Comparison of ENCODE assay signal across 18 cellular contexts in genomic region chr4:475962-476361, GRCh38.
"Had no signal": no experiment of that assay in that cellular context is flagged by ENCODE, and none has a peak within 500 bp of the region (broad histone marks: within the 10 kb centered on the region; RNA-seq: fewer than 3 reads in every experiment).

No MANE protein-coding gene starts in this region.

- H3K27me3 Mint-ChIP-seq: activated naive CD8-positive, alpha-beta T cell treated with anti-CD3 and anti-CD28 coated beads, Interleukin-2, amount 10 ng/mL, durations not matched to agents 7 days and 5 days; naive B cell; type B pancreatic cell had no signal

- ATAC-seq: lower lobe of right lung, psoas muscle, sciatic nerve, WTC11 had no signal

- H3K36me3 ChIP-seq: breast epithelium had no signal

- H3K27ac Mint-ChIP-seq: WTC11 had no signal

- H3K27ac ChIP-seq: breast epithelium, dorsolateral prefrontal cortex, esophagus muscularis mucosa, lower lobe of right lung, psoas muscle had no signal

- H3K4me3 Mint-ChIP-seq: WTC11 had no signal

- H3K9me3 ChIP-seq: esophagus muscularis mucosa had no signal

- H3K4me1 ChIP-seq: breast epithelium had no signal

- H3K4me3 ChIP-seq: breast epithelium, dorsolateral prefrontal cortex, esophagus muscularis mucosa, lower lobe of right lung, psoas muscle had no signal

- DNase-seq: activated naive CD8-positive, alpha-beta T cell treated with anti-CD3 and anti-CD28 coated beads, Interleukin-2, amount 10 ng/mL, durations not matched to agents 7 days and 5 days; activated T-cell treated with anti-CD3 and anti-CD28 coated beads, Interleukin-2, amount 50 U/mL, for 48 hours; anterior cingulate cortex; dorsolateral prefrontal cortex; hypothalamus; lower lobe of right lung; midbrain; naive B cell; occipital lobe; psoas muscle; stimulated activated CD4-positive, alpha-beta T cell treated with anti-CD3 and anti-CD28 coated beads, Interleukin-2, amount 100 ng/mL, for 24 hours; stimulated activated naive CD4-positive, alpha-beta T cell; substantia nigra had no signal

- H3K27me3 ChIP-seq: breast epithelium, dorsolateral prefrontal cortex, esophagus muscularis mucosa had no signal

- H3K9me3 Mint-ChIP-seq: WTC11 had no signal
